In the genomic region with DNA sequence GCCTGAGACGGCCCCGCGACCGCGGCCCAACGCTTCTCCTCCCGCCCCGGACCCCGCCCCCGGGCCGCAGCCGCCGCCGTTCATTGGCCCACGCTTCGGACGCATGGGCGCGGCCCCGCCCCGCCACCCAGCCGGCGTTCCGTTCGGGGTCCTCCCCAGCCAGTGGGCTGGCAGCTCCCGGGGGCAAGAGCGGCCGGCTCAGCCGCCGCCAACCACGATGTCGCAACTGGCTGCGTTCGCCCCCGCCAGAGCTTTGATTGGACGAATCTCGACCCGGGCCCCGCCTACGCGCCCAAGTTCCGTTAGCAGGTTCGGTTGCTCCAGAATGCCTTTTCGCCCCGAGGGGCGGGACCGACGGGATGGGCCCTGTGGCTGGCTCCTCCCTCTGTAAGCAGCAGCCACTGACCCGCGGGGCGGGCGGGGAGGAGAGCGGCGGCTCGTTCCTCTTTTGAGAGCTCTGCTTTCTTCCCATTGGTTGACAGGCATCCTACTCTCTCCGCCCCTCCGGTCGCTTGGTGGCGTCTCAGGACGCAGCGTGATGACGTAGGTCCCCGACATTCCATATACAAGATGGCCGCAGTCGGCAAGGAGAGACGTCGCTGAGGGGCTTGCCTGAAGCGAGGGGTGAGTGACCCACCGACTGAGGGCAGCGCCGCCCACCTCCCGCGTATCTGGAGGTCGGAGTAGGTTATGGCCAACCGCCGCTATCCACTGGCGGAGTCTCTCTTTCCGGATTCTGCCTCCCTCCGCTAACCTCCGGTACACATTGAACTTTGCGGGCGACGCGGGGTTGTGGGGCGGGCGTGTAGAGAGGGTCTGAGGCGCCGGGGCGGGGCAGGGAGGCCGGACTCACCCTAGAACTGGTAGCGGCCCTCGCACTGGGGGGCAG, we compare ENCODE assay signal across 8 cellular contexts.
DNase-seq lines count a peak whose midpoint lies in the region; ATAC-seq and FAIRE-seq lines count a peak whose summit lies in the region.

A gene (plus strand): TSS at position 554 of the 889 bp plus-strand sequence. CDS start 11,269 bp downstream, outside the sequence.
A gene (minus strand): TSS at position 4 of the 889 bp plus-strand sequence. CDS start 15,054 bp downstream, outside the sequence.

- peak; percentile 98 for FAIRE-seq in HTR-8/SVneo (lab: Jason Lieb, UNC)

- H3K27ac Mint-ChIP-seq in effector memory CD8-positive, alpha-beta T cell = peak within 1 kb of the TSS; percentile 95 to 97

- H3K9me3 Mint-ChIP-seq in effector memory CD8-positive, alpha-beta T cell = no peaks in the 10 kb centered on the region

- peak; percentile 88 for ATAC-seq in GM21367 (IDR thresholded peaks at IDR 0.05; ENCODE audit: unreplicated experiment)
- ATAC-seq in effector memory CD8-positive, alpha-beta T cell (replicated peaks) = peak; percentile 81

- DNase-seq in COLO829 (ENCODE audit: low spot score) (peak; percentile 99), HTR-8/SVneo (ENCODE audit: insufficient read length, low spot score) (peak; percentile 98), NOMO-1 treated with dmso at 0.1 percent for 144 hours (lab: John Stamatoyannopoulos, UW; ENCODE audit: unreplicated experiment) (peak; percentile 99), medulla oblongata (ENCODE audit: extremely low spot score) (peak; percentile 100)
- peak; percentile 97 to 100 (median 98) for DNase-seq in activated CD8-positive, alpha-beta memory T cell treated with anti-CD3 and anti-CD28 coated beads for 48 hours (ENCODE audit: low read depth in 2 of 3, low spot score in 2 of 3)
- peak; percentile 100 for DNase-seq in effector memory CD8-positive, alpha-beta T cell
- DNase-seq in stimulated activated CD8-positive, alpha-beta memory T cell treated with anti-CD3 and anti-CD28 coated beads, Interleukin-12 subunit alpha, Interleukin-12 subunit beta, amount 100 ng/mL, for 1 hour (ENCODE audit: low read depth) = peak; percentile 100

- peak within 1 kb of the TSS; percentile 95 to 97 for H3K4me3 Mint-ChIP-seq in effector memory CD8-positive, alpha-beta T cell

- H3K36me3 Mint-ChIP-seq in effector memory CD8-positive, alpha-beta T cell (ENCODE audit: insufficient read depth) = peaks cover 14% of the 10 kb centered on the region

- no peaks in the 10 kb centered on the region for H3K27me3 Mint-ChIP-seq in effector memory CD8-positive, alpha-beta T cell

- H3K4me1 Mint-ChIP-seq in effector memory CD8-positive, alpha-beta T cell (ENCODE audit: low read depth in 2 of 2) = peaks cover 44 to 57% of the 10 kb centered on the region in 2 donors

Comparison
In these comparisons a context has a peak if more than half of its experiments do, and no peak if none do; other contexts are left out.
1. Peak in every context shown above with its lines: DNase-seq and ATAC-seq.